Comparison of ENCODE assay signal across 19 cellular contexts in genomic region chr21:46624050-46624449, GRCh38. TPM values are rescaled to one million over a fixed set of nuclear protein-coding genes. Genes with fewer than 3 reads are reported as not detected.
DNase-seq lines count a peak whose midpoint lies in the region; ATAC-seq and TF ChIP-seq lines count a peak whose summit lies in the region.
"Had no signal": no experiment of that assay in that cellular context is flagged by ENCODE, and none has a peak within 500 bp of the region (broad histone marks: within the 10 kb centered on the region; RNA-seq: fewer than 3 reads in every experiment).

No MANE protein-coding gene starts in this region.

- CTCF ChIA-PET in CD8-positive, alpha-beta T cell (lab: Charles Lee), result no interaction called here

- peaks cover 92% of the 10 kb centered on the region for H3K4me1 ChIP-seq in CD8-positive, alpha-beta T cell (ENCODE audit: insufficient read depth, low read length)

- H3K27ac Mint-ChIP-seq in CD8-positive, alpha-beta T cell, result peak overlapping the region; percentile 10
- peak overlapping the region; percentile 32 for H3K27ac Mint-ChIP-seq in stimulated activated effector memory CD8-positive, alpha-beta T cell treated with anti-CD3 and anti-CD28 coated beads, Interleukin-12 subunit alpha, Interleukin-12 subunit beta, amount 100 ng/mL, for 72 hours
- H3K27ac Mint-ChIP-seq: HFFc6 had no signal

- no peak for ATAC-seq in CD8-positive, alpha-beta T cell
- no peak for ATAC-seq in stimulated activated effector memory CD8-positive, alpha-beta T cell treated with anti-CD3 and anti-CD28 coated beads, Interleukin-12 subunit alpha, Interleukin-12 subunit beta, amount 100 ng/mL, for 72 hours
- no peak for ATAC-seq in HG03280 (IDR thresholded peaks at IDR 0.05; ENCODE audit: unreplicated experiment)

- H3K4me3 ChIP-seq in CD8-positive, alpha-beta T cell (ENCODE audit: low read depth, low read length), result no peak overlapping the region

- no peak for TF ChIP-seq CTCF in CD8-positive, alpha-beta T cell (IDR thresholded peaks at IDR 0.05)

- no peak for DNase-seq in CD8-positive, alpha-beta T cell
- DNase-seq in myocyte (ENCODE audit: low read depth) (peak; percentile 23), KG1 (lab: John Stamatoyannopoulos, UW) (no peak), NAMALWA (ENCODE audit: low spot score) (no peak)
- no peak for DNase-seq in stimulated activated effector memory CD8-positive, alpha-beta T cell treated with anti-CD3 and anti-CD28 coated beads, Interleukin-12 subunit alpha, Interleukin-12 subunit beta, amount 100 ng/mL, for 72 hours (ENCODE audit: low spot score in 2 of 2)
- DNase-seq: Calu3, DMS79 treated with DMSO at 0.1 percent for 48 hours, GDM1, HFFc6, MV-4-11, NCI-H1436 treated with DMSO at 0.1 percent for 48 hours, NCI-H2081 treated with DMSO at 0.1 percent for 48 hours, NCI-H524, SHP77 treated with DMSO at 0.1 percent for 48 hours had no signal

- H3K9me3 ChIP-seq in CD8-positive, alpha-beta T cell (ENCODE audit: low read length), result peaks cover 4% of the 10 kb centered on the region

- H3K27me3 Mint-ChIP-seq in CD8-positive, alpha-beta T cell (ENCODE audit: low read depth), result no peaks in the 10 kb centered on the region

- H3K36me3 Mint-ChIP-seq in CD8-positive, alpha-beta T cell, result peaks cover 4% of the 10 kb centered on the region
- no peaks in the 10 kb centered on the region for H3K36me3 Mint-ChIP-seq in stimulated activated effector memory CD8-positive, alpha-beta T cell treated with anti-CD3 and anti-CD28 coated beads, Interleukin-12 subunit alpha, Interleukin-12 subunit beta, amount 100 ng/mL, for 72 hours

- no peaks in the 10 kb centered on the region for H3K36me3 ChIP-seq in CD8-positive, alpha-beta T cell (ENCODE audit: insufficient read depth, low read length)

- intact Hi-C loops in CD8-positive, alpha-beta T cell (cut with DNase I, micrococcal nuclease), result no loop called here

- no peaks in the 10 kb centered on the region for H3K27me3 ChIP-seq in CD8-positive, alpha-beta T cell (ENCODE audit: insufficient read depth, low read length)

- H3K4me3 Mint-ChIP-seq in CD8-positive, alpha-beta T cell, result no peak overlapping the region
- no peak overlapping the region for H3K4me3 Mint-ChIP-seq in stimulated activated effector memory CD8-positive, alpha-beta T cell treated with anti-CD3 and anti-CD28 coated beads, Interleukin-12 subunit alpha, Interleukin-12 subunit beta, amount 100 ng/mL, for 72 hours
- H3K4me3 Mint-ChIP-seq: HFFc6 had no signal

- peaks cover 7% of the 10 kb centered on the region for H3K9me3 Mint-ChIP-seq in CD8-positive, alpha-beta T cell
- peaks cover 3% of the 10 kb centered on the region for H3K9me3 Mint-ChIP-seq in stimulated activated effector memory CD8-positive, alpha-beta T cell treated with anti-CD3 and anti-CD28 coated beads, Interleukin-12 subunit alpha, Interleukin-12 subunit beta, amount 100 ng/mL, for 72 hours

- peaks cover 87% of the 10 kb centered on the region for H3K4me1 Mint-ChIP-seq in CD8-positive, alpha-beta T cell (ENCODE audit: low read depth)
- peaks cover 41% of the 10 kb centered on the region for H3K4me1 Mint-ChIP-seq in stimulated activated effector memory CD8-positive, alpha-beta T cell treated with anti-CD3 and anti-CD28 coated beads, Interleukin-12 subunit alpha, Interleukin-12 subunit beta, amount 100 ng/mL, for 72 hours

- POLR2A ChIA-PET in CD8-positive, alpha-beta T cell (lab: Charles Lee), result no interaction called here

- no peak overlapping the region for H3K27ac ChIP-seq in CD8-positive, alpha-beta T cell (ENCODE audit: low read depth, low read length)
- H3K27ac ChIP-seq in cingulate gyrus (ENCODE audit: low read depth, low read length), result peak overlapping the region; percentile 83

RNA-seq across cellular contexts. Expression of gene PRMT2, which starts 11.4 kb away (rescaled TPM):
- 10 to 100 TPM; 78.8 to 78.9 TPM for total RNA-seq in CD8-positive, alpha-beta T cell
- 121 and 142 TPM in 2 replicates for total RNA-seq in myocyte
- 184 TPM for polyA plus RNA-seq in myocyte (2012)

RNA-seq across cellular contexts. Expression of gene S100B, which starts 19.2 kb away (rescaled TPM):
- 10 to 100 TPM; 26.9 to 27.1 TPM for total RNA-seq in CD8-positive, alpha-beta T cell
- not detected in 2 replicates for total RNA-seq in myocyte
- polyA plus RNA-seq in myocyte (2012), result not detected
- total RNA-seq: A673, Calu3, H4, HFFc6, LHCN-M2 had no signal

Comparison
In these comparisons a context has a peak if more than half of its experiments do, and no peak if none do; other contexts are left out.
1. RNA of gene S100B, which starts 19.2 kb away (total RNA-seq): 26.9 to 27.1 TPM in CD8-positive, alpha-beta T cell; not detected in myocyte; every median in the first group is over 10 times any median in the second.